12 cellular contexts compared by ENCODE assay signal in genomic region chr19:48969276-48970138, GRCh38. TPM values are rescaled to one million over a fixed set of nuclear protein-coding genes. Genes with fewer than 3 reads are reported as not detected.
DNase-seq lines count a peak whose midpoint lies in the region; TF ChIP-seq lines count a peak whose summit lies in the region.
"Had no signal": no experiment of that assay in that cellular context is flagged by ENCODE, and none has a peak within 500 bp of the region (broad histone marks: within the 10 kb centered on the region; RNA-seq: fewer than 3 reads in every experiment).

No MANE protein-coding gene starts in this region.

- no peak for TF ChIP-seq EP300 in stomach (IDR thresholded peaks at IDR 0.05)

- no peaks in the 10 kb centered on the region for H3K9me3 Mint-ChIP-seq in activated naive CD4-positive, alpha-beta T cell treated with anti-CD3 and anti-CD28 coated beads, Interleukin-2, amount 50 U/mL, for 24 hours
- H3K9me3 Mint-ChIP-seq in activated naive CD4-positive, alpha-beta T cell treated with anti-CD3 and anti-CD28 coated beads for 36 hours = no peaks in the 10 kb centered on the region
- H3K9me3 Mint-ChIP-seq in dendritic cell treated with granulocyte-macrophage colony-stimulating factor and Interleukin-4, amounts not matched to agents 40 ng/mL and 50 ng/mL, for 4 days = no peaks in the 10 kb centered on the region
- H3K9me3 Mint-ChIP-seq: natural killer cell treated with Interleukin-12 subunit alpha and Interleukin-12 subunit beta and Interleukin-15 and Interleukin-18, amount 100 ng/mL, for 72 hours had no signal

- peaks cover 44 to 84% (median 81%) of the 10 kb centered on the region in 4 donors for H3K36me3 ChIP-seq in stomach

- 89 to 95% (median 93%) methylated on average over 42 to 45 of the region's 45 CpGs for WGBS in stomach, 5 donors

- TF ChIP-seq CTCF in stomach (IDR thresholded peaks at IDR 0.05) = no peak

- TF ChIP-seq POLR2A in stomach (IDR thresholded peaks at IDR 0.05) = no peak

- H3K4me3 ChIP-seq in stomach = no peak overlapping the region

- peaks cover 10% of the 10 kb centered on the region for H3K36me3 Mint-ChIP-seq in activated naive CD4-positive, alpha-beta T cell treated with anti-CD3 and anti-CD28 coated beads, Interleukin-2, amount 50 U/mL, for 24 hours
- H3K36me3 Mint-ChIP-seq in activated naive CD4-positive, alpha-beta T cell treated with anti-CD3 and anti-CD28 coated beads for 36 hours (ENCODE audit: low read depth) = peaks cover 35% of the 10 kb centered on the region
- peaks cover 90% of the 10 kb centered on the region for H3K36me3 Mint-ChIP-seq in dendritic cell treated with granulocyte-macrophage colony-stimulating factor and Interleukin-4, amounts not matched to agents 40 ng/mL and 50 ng/mL, for 4 days (ENCODE audit: low read depth)

- H3K4me1 ChIP-seq in stomach = peaks cover 17 to 57% (median 37%) of the 10 kb centered on the region in 4 donors

- H3K4me3 Mint-ChIP-seq in activated naive CD4-positive, alpha-beta T cell treated with anti-CD3 and anti-CD28 coated beads, Interleukin-2, amount 50 U/mL, for 24 hours = no peak overlapping the region
- no peak overlapping the region for H3K4me3 Mint-ChIP-seq in activated naive CD4-positive, alpha-beta T cell treated with anti-CD3 and anti-CD28 coated beads for 36 hours
- no peak overlapping the region for H3K4me3 Mint-ChIP-seq in dendritic cell treated with granulocyte-macrophage colony-stimulating factor and Interleukin-4, amounts not matched to agents 40 ng/mL and 50 ng/mL, for 4 days
- H3K4me3 Mint-ChIP-seq: activated naive CD8-positive, alpha-beta T cell; natural killer cell treated with Interleukin-12 subunit alpha and Interleukin-12 subunit beta and Interleukin-15 and Interleukin-18, amount 100 ng/mL, for 72 hours had no signal

- no peaks in the 10 kb centered on the region for H3K27me3 Mint-ChIP-seq in activated naive CD4-positive, alpha-beta T cell treated with anti-CD3 and anti-CD28 coated beads, Interleukin-2, amount 50 U/mL, for 24 hours
- H3K27me3 Mint-ChIP-seq in activated naive CD4-positive, alpha-beta T cell treated with anti-CD3 and anti-CD28 coated beads for 36 hours (ENCODE audit: low read depth) = no peaks in the 10 kb centered on the region
- no peaks in the 10 kb centered on the region for H3K27me3 Mint-ChIP-seq in dendritic cell treated with granulocyte-macrophage colony-stimulating factor and Interleukin-4, amounts not matched to agents 40 ng/mL and 50 ng/mL, for 4 days
- H3K27me3 Mint-ChIP-seq: activated naive CD8-positive, alpha-beta T cell; natural killer cell treated with Interleukin-12 subunit alpha and Interleukin-12 subunit beta and Interleukin-15 and Interleukin-18, amount 100 ng/mL, for 72 hours had no signal

- peaks cover 31% of the 10 kb centered on the region for H3K4me1 Mint-ChIP-seq in activated naive CD4-positive, alpha-beta T cell treated with anti-CD3 and anti-CD28 coated beads, Interleukin-2, amount 50 U/mL, for 24 hours
- H3K4me1 Mint-ChIP-seq in activated naive CD4-positive, alpha-beta T cell treated with anti-CD3 and anti-CD28 coated beads for 36 hours (ENCODE audit: low read depth) = peaks cover 27% of the 10 kb centered on the region
- peaks cover 43% of the 10 kb centered on the region for H3K4me1 Mint-ChIP-seq in dendritic cell treated with granulocyte-macrophage colony-stimulating factor and Interleukin-4, amounts not matched to agents 40 ng/mL and 50 ng/mL, for 4 days (ENCODE audit: low read depth)

- DNase-seq in activated naive CD4-positive, alpha-beta T cell treated with anti-CD3 and anti-CD28 coated beads for 36 hours = no peak
- DNase-seq in NCI-H69 (lab: John Stamatoyannopoulos, UW) (peak; percentile 57), stomach (no peak), NCI-H146 (lab: John Stamatoyannopoulos, UW) (no peak), NCI-H1436 treated with DMSO at 0.1 percent for 48 hours (lab: John Stamatoyannopoulos, UW) (no peak), NCI-H1092 (lab: John Stamatoyannopoulos, UW) (no peak)
- DNase-seq: WERI-Rb-1 had no signal

- peak overlapping the region; percentile 41 for H3K27ac Mint-ChIP-seq in activated naive CD4-positive, alpha-beta T cell treated with anti-CD3 and anti-CD28 coated beads, Interleukin-2, amount 50 U/mL, for 24 hours
- no peak overlapping the region for H3K27ac Mint-ChIP-seq in activated naive CD4-positive, alpha-beta T cell treated with anti-CD3 and anti-CD28 coated beads for 36 hours
- peak overlapping the region; percentile 98 for H3K27ac Mint-ChIP-seq in dendritic cell treated with granulocyte-macrophage colony-stimulating factor and Interleukin-4, amounts not matched to agents 40 ng/mL and 50 ng/mL, for 4 days
- H3K27ac Mint-ChIP-seq: activated naive CD8-positive, alpha-beta T cell had no signal

- no peaks in the 10 kb centered on the region for H3K9me3 ChIP-seq in stomach

- CTCF ChIA-PET in activated naive CD4-positive, alpha-beta T cell treated with anti-CD3 and anti-CD28 coated beads for 36 hours (lab: Charles Lee) = interaction anchor here (0.8 to 2.3 kb wide), 15 partner anchors 10 to 182 kb away, joined by 3 to 25 read pairs (median 6); partner anchors contain the start of genes BAX, DHDH, GYS1 and NUCB1

- peak overlapping the region in 3 of 5 donors; percentile 93 to 97 (median 97) for H3K27ac ChIP-seq in stomach
- H3K27ac ChIP-seq: WERI-Rb-1 had no signal

- no peaks in the 10 kb centered on the region for H3K27me3 ChIP-seq in stomach

- intact Hi-C loops in activated naive CD4-positive, alpha-beta T cell treated with anti-CD3 and anti-CD28 coated beads for 36 hours (cut with micrococcal nuclease) = loop anchor here (1.0 to 5.0 kb wide), 3 partner anchors 41 to 127 kb away; no protein-coding TSS in a partner anchor
- intact Hi-C loops in dendritic cell treated with granulocyte-macrophage colony-stimulating factor and Interleukin-4, amounts not matched to agents 40 ng/mL and 50 ng/mL, for 4 days (cut with micrococcal nuclease) = loop anchor here (2.0 to 5.0 kb wide), 2 partner anchors 175 to 322 kb away; partner anchors contain the start of gene CA11
- intact Hi-C loops in stomach (cut with DNase I; ENCODE audit: low total_unique reads) = no loop called here

RNA-seq across cellular contexts. Expression of gene FTL, which starts 4.4 kb away (rescaled TPM):
- total RNA-seq in activated naive CD4-positive, alpha-beta T cell treated with anti-CD3 and anti-CD28 coated beads for 36 hours = 1,000 to 10,000 TPM; 1,093 to 1,120 TPM
- 1,000 to 10,000 TPM; 1,292 to 4,272 (median 3,457) TPM for total RNA-seq in stomach
- 1,000 to 10,000 TPM; 3,915 to 8,824 (median 7,571) TPM for polyA plus RNA-seq in stomach

RNA-seq across cellular contexts. Expression of gene BAX, which starts 14.8 kb away (rescaled TPM):
- 100 to 1,000 TPM; 267 to 302 TPM for total RNA-seq in activated naive CD4-positive, alpha-beta T cell treated with anti-CD3 and anti-CD28 coated beads for 36 hours
- 100 to 1,000 TPM in 1 of 5 donors, 10 to 100 TPM in 4; 12.1 to 121 (median 20.2) TPM for total RNA-seq in stomach
- polyA plus RNA-seq in stomach = 10 to 100 TPM; 61.6 to 85.3 (median 77.6) TPM

RNA-seq across cellular contexts. Expression of gene GYS1, which starts 23.6 kb away (rescaled TPM):
- total RNA-seq in activated naive CD4-positive, alpha-beta T cell treated with anti-CD3 and anti-CD28 coated beads for 36 hours = 10 to 100 TPM; 29.6 to 31.2 TPM
- total RNA-seq in stomach = 10 to 100 TPM; 13.0 to 63.6 (median 46.4) TPM
- 10 to 100 TPM; 13.0 to 25.5 (median 15.5) TPM for polyA plus RNA-seq in stomach

RNA-seq across cellular contexts. Expression of gene RUVBL2, which starts 24.2 kb away (rescaled TPM):
- total RNA-seq in activated naive CD4-positive, alpha-beta T cell treated with anti-CD3 and anti-CD28 coated beads for 36 hours = 100 to 1,000 TPM; 119 to 126 TPM
- 10 to 100 TPM in 4 of 5 donors, under 1 TPM in 1; 0.58 to 96.0 (median 59.1) TPM for total RNA-seq in stomach
- 10 to 100 TPM; 55.3 to 69.2 (median 63.3) TPM for polyA plus RNA-seq in stomach

RNA-seq across cellular contexts. Expression of gene DHDH, which starts 36.0 kb away (rescaled TPM):
- 1 to 10 TPM; 4.2 to 4.5 TPM for total RNA-seq in activated naive CD4-positive, alpha-beta T cell treated with anti-CD3 and anti-CD28 coated beads for 36 hours
- under 1 TPM in 1 of 5 donors, not detected in 4; 0.89 TPM for total RNA-seq in stomach
- 1 to 10 TPM in 1 of 3 donors, under 1 TPM in 1, not detected in 1; 0.93 to 1.2 TPM for polyA plus RNA-seq in stomach
- total RNA-seq: LHCN-M2 had no signal
